17 cellular contexts compared by ENCODE assay signal in genomic region chr22:42651134-42651533, GRCh38. TPM values are rescaled to one million over a fixed set of nuclear protein-coding genes. Genes with fewer than 3 reads are reported as not detected.
DNase-seq lines count a peak whose midpoint lies in the region; ATAC-seq and TF ChIP-seq lines count a peak whose summit lies in the region.
"Had no signal": no experiment of that assay in that cellular context is flagged by ENCODE, and none has a peak within 500 bp of the region (broad histone marks: within the 10 kb centered on the region; RNA-seq: fewer than 3 reads in every experiment).

No MANE protein-coding gene starts in this region.

- peaks cover 20% of the 10 kb centered on the region for H3K4me1 Mint-ChIP-seq in activated naive CD4-positive, alpha-beta T cell treated with anti-CD3 and anti-CD28 coated beads, Interleukin-2, amount 10 ng/mL, durations not matched to agents 7 days and 5 days
- peaks cover 15% of the 10 kb centered on the region for H3K4me1 Mint-ChIP-seq in endothelial cell (ENCODE audit: unreplicated experiment)
- peaks cover 29% of the 10 kb centered on the region for H3K4me1 Mint-ChIP-seq in osteocyte (ENCODE audit: unreplicated experiment)

- H3K36me3 ChIP-seq in psoas muscle (ENCODE audit: insufficient read depth in 1 of 2, low read depth in 1 of 2): no peaks in the 10 kb centered on the region
- H3K36me3 ChIP-seq: left ventricle myocardium inferior, pancreas, Peyer's patch had no signal

- WGBS in psoas muscle, 3 donors: 76 to 85% (median 83%) methylated on average over 7 of the region's 7 CpGs

- CTCF ChIA-PET in activated naive CD4-positive, alpha-beta T cell treated with anti-CD3 and anti-CD28 coated beads, Interleukin-2, amount 10 ng/mL, durations not matched to agents 7 days and 5 days (lab: Charles Lee): no interaction called here

- H3K36me3 Mint-ChIP-seq in activated naive CD4-positive, alpha-beta T cell treated with anti-CD3 and anti-CD28 coated beads, Interleukin-2, amount 10 ng/mL, durations not matched to agents 7 days and 5 days: no peaks in the 10 kb centered on the region
- H3K36me3 Mint-ChIP-seq in endothelial cell (ENCODE audit: low read depth, unreplicated experiment) (peaks cover 4% of the 10 kb centered on the region), osteocyte (ENCODE audit: unreplicated experiment) (no peaks in the 10 kb centered on the region)

- H3K4me3 Mint-ChIP-seq in activated naive CD4-positive, alpha-beta T cell treated with anti-CD3 and anti-CD28 coated beads, Interleukin-2, amount 10 ng/mL, durations not matched to agents 7 days and 5 days: peak overlapping the region; percentile 36
- H3K4me3 Mint-ChIP-seq in endothelial cell (ENCODE audit: unreplicated experiment): no peak overlapping the region
- peak overlapping the region; percentile 10 for H3K4me3 Mint-ChIP-seq in osteocyte (ENCODE audit: unreplicated experiment)
- H3K4me3 Mint-ChIP-seq: activated CD8-positive, alpha-beta memory T cell treated with anti-CD3 and anti-CD28 coated beads, Interleukin-2, amount 10 ng/mL, durations not matched to agents 7 days and 5 days had no signal

- H3K9me3 ChIP-seq in psoas muscle: no peaks in the 10 kb centered on the region
- H3K9me3 ChIP-seq: left ventricle myocardium inferior, pancreas, Peyer's patch had no signal

- DNase-seq in activated naive CD4-positive, alpha-beta T cell treated with anti-CD3 and anti-CD28 coated beads, Interleukin-2, amount 10 ng/mL, durations not matched to agents 7 days and 5 days: no peak
- DNase-seq in activated naive CD4-positive, alpha-beta T cell (lab: John Stamatoyannopoulos, UW): no peak
- DNase-seq in M059J (ENCODE audit: low read depth) (peak; percentile 62), endothelial cell (ENCODE audit: low spot score) (no peak), osteocyte (ENCODE audit: extremely low spot score, unreplicated experiment) (no peak), 8988T (no peak), psoas muscle (no peak)
- DNase-seq: activated CD8-positive, alpha-beta memory T cell treated with anti-CD3 and anti-CD28 coated beads, Interleukin-2, amount 10 ng/mL, durations not matched to agents 7 days and 5 days; effector CD8-positive, alpha-beta T cell; left ventricle myocardium inferior; NCI-H345; pancreas; Peyer's patch; stimulated activated CD4-positive, alpha-beta T cell treated with anti-CD3 and anti-CD28 coated beads, Interleukin-15, amount 100 ng/mL, for 24 hours; T-helper 9 cell had no signal

- H3K27me3 ChIP-seq in psoas muscle (ENCODE audit: insufficient read depth in 3 of 3, low read length in 2 of 3): no peaks in the 10 kb centered on the region
- H3K27me3 ChIP-seq: pancreas, Peyer's patch had no signal

- ATAC-seq in psoas muscle (no peak), GM21529 (IDR thresholded peaks at IDR 0.05; ENCODE audit: unreplicated experiment) (no peak)
- ATAC-seq: activated CD8-positive, alpha-beta memory T cell treated with anti-CD3 and anti-CD28 coated beads, Interleukin-2, amount 10 ng/mL, durations not matched to agents 7 days and 5 days; pancreas had no signal

- no peaks in the 10 kb centered on the region for H3K9me3 Mint-ChIP-seq in activated naive CD4-positive, alpha-beta T cell treated with anti-CD3 and anti-CD28 coated beads, Interleukin-2, amount 10 ng/mL, durations not matched to agents 7 days and 5 days
- H3K9me3 Mint-ChIP-seq in endothelial cell (ENCODE audit: unreplicated experiment) (no peaks in the 10 kb centered on the region), osteocyte (ENCODE audit: unreplicated experiment) (no peaks in the 10 kb centered on the region)

- peaks cover 23% of the 10 kb centered on the region for H3K4me1 ChIP-seq in psoas muscle

- no peak overlapping the region for H3K27ac Mint-ChIP-seq in activated naive CD4-positive, alpha-beta T cell treated with anti-CD3 and anti-CD28 coated beads, Interleukin-2, amount 10 ng/mL, durations not matched to agents 7 days and 5 days
- H3K27ac Mint-ChIP-seq in endothelial cell (ENCODE audit: unreplicated experiment) (peak overlapping the region; percentile 11), osteocyte (ENCODE audit: unreplicated experiment) (peak overlapping the region; percentile 10)
- H3K27ac Mint-ChIP-seq: activated CD8-positive, alpha-beta memory T cell treated with anti-CD3 and anti-CD28 coated beads, Interleukin-2, amount 10 ng/mL, durations not matched to agents 7 days and 5 days had no signal

- H3K27ac ChIP-seq in psoas muscle: no peak overlapping the region
- H3K27ac ChIP-seq: left ventricle myocardium inferior, pancreas, Peyer's patch had no signal

- H3K4me3 ChIP-seq in psoas muscle: no peak overlapping the region
- H3K4me3 ChIP-seq: left ventricle myocardium inferior, pancreas, Peyer's patch had no signal

- TF ChIP-seq CTCF in endothelial cell (IDR thresholded peaks at IDR 0.05; ENCODE audit: unreplicated experiment): no peak
- no peak for TF ChIP-seq CTCF in osteocyte (IDR thresholded peaks at IDR 0.05)
- no peak for TF ChIP-seq CTCF in psoas muscle (IDR thresholded peaks at IDR 0.05)

- intact Hi-C loops in psoas muscle (cut with DNase I): no loop called here

- peaks cover 27% of the 10 kb centered on the region for H3K27me3 Mint-ChIP-seq in activated naive CD4-positive, alpha-beta T cell treated with anti-CD3 and anti-CD28 coated beads, Interleukin-2, amount 10 ng/mL, durations not matched to agents 7 days and 5 days
- peaks cover 6% of the 10 kb centered on the region for H3K27me3 Mint-ChIP-seq in endothelial cell (ENCODE audit: unreplicated experiment)
- no peaks in the 10 kb centered on the region for H3K27me3 Mint-ChIP-seq in osteocyte (ENCODE audit: unreplicated experiment)

RNA-seq across cellular contexts. Expression of gene CYB5R3, which starts 1.9 kb away (rescaled TPM):
- 47.9 and 80.4 TPM in 2 replicates for total RNA-seq in M059J (2014; rRNA removed; shearing (Covaris generic))
- total RNA-seq in endothelial cell (ENCODE audit: unreplicated experiment) (125 TPM), osteocyte (408 and 430 TPM in 2 replicates), psoas muscle (100 to 1,000 TPM; 120 to 208 (median 176) TPM)
- polyA plus RNA-seq in psoas muscle: 100 to 1,000 TPM; 130 to 230 (median 162) TPM

RNA-seq across cellular contexts. Expression of gene ATP5MGL, which starts 10.7 kb away (rescaled TPM):
- not detected in 2 replicates for total RNA-seq in M059J (2014; rRNA removed; shearing (Covaris generic))
- total RNA-seq in endothelial cell (ENCODE audit: unreplicated experiment) (0.82 TPM), osteocyte (0.47 and 1.3 TPM in 2 replicates), psoas muscle (under 1 TPM in 3 of 4 donors, not detected in 1; 0.50 to 0.57 (median 0.55) TPM)
- polyA plus RNA-seq in psoas muscle: under 1 TPM in 1 of 3 donors, not detected in 2; 0.04 TPM
- total RNA-seq: Peyer's patch had no signal
- polyA plus RNA-seq: urinary bladder had no signal

RNA-seq across cellular contexts. Expression of gene POLDIP3, which starts 36.5 kb away (rescaled TPM):
- total RNA-seq in M059J (2014; rRNA removed; shearing (Covaris generic)): 22.6 and 28.3 TPM in 2 replicates
- total RNA-seq in endothelial cell (ENCODE audit: unreplicated experiment) (50.0 TPM), osteocyte (77.8 and 77.9 TPM in 2 replicates), psoas muscle (10 to 100 TPM; 30.6 to 47.1 (median 34.9) TPM)
- 10 to 100 TPM; 25.0 to 33.7 (median 26.5) TPM for polyA plus RNA-seq in psoas muscle
